18 cellular contexts compared by ENCODE assay signal in the genomic region with DNA sequence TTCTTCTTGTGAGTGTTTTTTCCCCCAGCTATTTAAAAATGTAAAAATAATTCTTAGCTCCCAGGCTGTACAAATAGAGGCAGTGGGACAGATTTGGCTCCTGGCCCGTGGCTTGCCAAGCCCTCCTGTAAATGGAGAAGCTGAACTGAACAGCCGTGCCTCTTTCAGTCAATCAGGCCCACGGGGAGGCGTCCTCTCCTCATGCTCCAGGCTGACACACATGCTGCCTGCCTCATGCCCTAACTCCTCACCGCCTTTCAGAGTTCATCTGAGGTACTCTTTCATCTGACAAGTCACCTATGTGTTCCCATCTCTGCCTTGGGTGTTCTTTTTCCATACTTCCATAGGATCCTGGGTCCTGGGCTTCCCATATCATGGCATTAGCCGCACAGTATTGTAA. TPM values are rescaled to one million over a fixed set of nuclear protein-coding genes. Genes with fewer than 3 reads are reported as not detected.
DNase-seq lines count a peak whose midpoint lies in the region; ATAC-seq, FAIRE-seq and TF ChIP-seq lines count a peak whose summit lies in the region.
"Had no signal": no experiment of that assay in that cellular context is flagged by ENCODE, and none has a peak within 500 bp of the region (broad histone marks: within the 10 kb centered on the region; RNA-seq: fewer than 3 reads in every experiment).

No MANE protein-coding gene starts in this region.

- peaks cover 89% of the 10 kb centered on the region for H3K36me3 Mint-ChIP-seq in stimulated activated naive CD8-positive, alpha-beta T cell treated with anti-CD3 and anti-CD28 coated beads, Interleukin-15, Interleukin-2, amounts not matched to agents 100 ng/mL and 50 ng/mL, for 24 hours (ENCODE audit: low read depth)
- peaks cover 67% of the 10 kb centered on the region for H3K36me3 Mint-ChIP-seq in T-cell

- no peak overlapping the region for H3K18ac ChIP-seq in neuronal stem cell (ENCODE audit: low read length)

- H3K9ac ChIP-seq in HepG2 (ENCODE audit: insufficient read depth, low read depth, low read length) (no peak overlapping the region), neuronal stem cell (ENCODE audit: low read depth, low read length, poor library complexity) (no peak overlapping the region)

- H3K4me3 Mint-ChIP-seq in stimulated activated naive CD8-positive, alpha-beta T cell treated with anti-CD3 and anti-CD28 coated beads, Interleukin-15, Interleukin-2, amounts not matched to agents 100 ng/mL and 50 ng/mL, for 24 hours = no peak overlapping the region
- no peak overlapping the region for H3K4me3 Mint-ChIP-seq in T-cell

- CTCF ChIA-PET in T-cell (lab: Charles Lee) (no interaction called here), HepG2 (lab: Yijun Ruan, JAX; ENCODE audit: low intra/inter-chr PET ratio, low total read pairs) (no interaction called here)

- no peaks in the 10 kb centered on the region for H3K79me2 ChIP-seq in HepG2 (ENCODE audit: insufficient read depth, low read length)

- peak; percentile 49 for TF ChIP-seq CTCF in HepG2 (CRISPR knock-in tag; IDR thresholded peaks at IDR 0.05)

- ATAC-seq in stimulated activated naive CD8-positive, alpha-beta T cell treated with anti-CD3 and anti-CD28 coated beads, Interleukin-15, Interleukin-2, amounts not matched to agents 100 U/mL and 50 U/mL, for 24 hours = no peak
- ATAC-seq in T-cell (replicated peaks in 1 of 4) (no peak), HepG2 (peak; percentile 72), HG03045 (IDR thresholded peaks at IDR 0.05; ENCODE audit: unreplicated experiment) (no peak)
- ATAC-seq: PC-3 had no signal

- H3K4me2 ChIP-seq in HepG2 (ENCODE audit: low read depth, low read length) = no peak overlapping the region
- no peak overlapping the region for H3K4me2 ChIP-seq in neuronal stem cell (ENCODE audit: insufficient read depth, low read length, poor library complexity, severe bottlenecking)

- no peak overlapping the region for H3K4me3 ChIP-seq in HepG2 (replicated peaks in 1 of 3; ENCODE audit: insufficient read depth in 1 of 3, low read depth in 2 of 3, low read length in 3 of 3)
- no peak overlapping the region for H3K4me3 ChIP-seq in neuronal stem cell (ENCODE audit: low read length in 2 of 2)
- H3K4me3 ChIP-seq: adrenal gland, coronary artery, prostate gland had no signal

- H3K27me3 Mint-ChIP-seq in stimulated activated naive CD8-positive, alpha-beta T cell treated with anti-CD3 and anti-CD28 coated beads, Interleukin-15, Interleukin-2, amounts not matched to agents 100 ng/mL and 50 ng/mL, for 24 hours = no peaks in the 10 kb centered on the region
- H3K27me3 Mint-ChIP-seq in T-cell = no peaks in the 10 kb centered on the region

- no peak overlapping the region for H2AFZ ChIP-seq in HepG2 (ENCODE audit: low read length)
- no peak overlapping the region for H2AFZ ChIP-seq in neuronal stem cell (ENCODE audit: low read length)

- H2BK5ac ChIP-seq in neuronal stem cell (ENCODE audit: low read length) = no peak overlapping the region

- DNase-seq in stimulated activated naive CD8-positive, alpha-beta T cell treated with anti-CD3 and anti-CD28 coated beads, Interleukin-15, Interleukin-2, amounts not matched to agents 100 U/mL and 50 U/mL, for 24 hours = no peak
- DNase-seq in T-cell (no peak), HepG2 (ENCODE audit: low spot score) (peak; percentile 13), neuronal stem cell (ENCODE audit: low spot score) (no peak), ACHN (no peak), DMS79 (lab: John Stamatoyannopoulos, UW) (no peak)
- DNase-seq: adrenal gland; BE2C; GOT3; Kasumi-1; PC-3; stimulated activated CD4-positive, alpha-beta T cell treated with anti-CD3 and anti-CD28 coated beads, Interleukin-2, amount 100 ng/mL, for 24 hours had no signal

- no peak overlapping the region for H2AK5ac ChIP-seq in neuronal stem cell (ENCODE audit: low read depth, low read length)

- H3K27me3 ChIP-seq in HepG2 (ENCODE audit: control insufficient read depth in 1 of 2, insufficient read depth in 2 of 2, low read length in 2 of 2) (peaks cover 0 to 21% of the 10 kb centered on the region in 2 experiments; a peak in 1 of 5 replicates), neuronal stem cell (ENCODE audit: control insufficient read depth in 3 of 3, insufficient read depth in 3 of 3, low read depth in 1 of 3, low read length in 3 of 3) (no peaks in the 10 kb centered on the region)
- H3K27me3 ChIP-seq: adrenal gland, BE2C had no signal

- WGBS in HepG2 (ENCODE audit: low lambda C conversion rate) = 3% methylated on average over 6 of the region's 6 CpGs
- WGBS in neuronal stem cell (ENCODE audit: extremely low coverage in 2 of 2, insufficient read length in 2 of 2, insufficient replicate concordance in 1 of 2), 2 donors = no CpG with 5 or more reads among the region's 6 CpGs

- no peak for TF ChIP-seq EP300 in HepG2 (IDR thresholded peaks at IDR 0.05; ENCODE audit: low read depth in 2 of 2, low read length in 2 of 2)
- no peak for TF ChIP-seq EP300 in HepG2 (CRISPR knock-in tag; IDR thresholded peaks at IDR 0.05; ENCODE audit: borderline replicate concordance)

- H4K20me1 ChIP-seq in HepG2 (ENCODE audit: insufficient read depth, low read length) = no peaks in the 10 kb centered on the region

- POLR2A ChIA-PET in T-cell (lab: Charles Lee) = no interaction called here
- POLR2A ChIA-PET in HepG2 (lab: Yijun Ruan, JAX) = no interaction called here

- no peak overlapping the region for H2BK15ac ChIP-seq in neuronal stem cell (ENCODE audit: low read length)

- no peaks in the 10 kb centered on the region for H3K9me3 Mint-ChIP-seq in stimulated activated naive CD8-positive, alpha-beta T cell treated with anti-CD3 and anti-CD28 coated beads, Interleukin-15, Interleukin-2, amounts not matched to agents 100 ng/mL and 50 ng/mL, for 24 hours
- no peaks in the 10 kb centered on the region for H3K9me3 Mint-ChIP-seq in T-cell

- no peak for FAIRE-seq in HepG2 (lab: Jason Lieb, UNC)

- no peak overlapping the region for H3K14ac ChIP-seq in neuronal stem cell (ENCODE audit: low read length)

- H3K23ac ChIP-seq in neuronal stem cell (ENCODE audit: low read depth, low read length, poor library complexity) = no peak overlapping the region

- no peaks in the 10 kb centered on the region for H3K36me3 ChIP-seq in HepG2 (replicated peaks in 1 of 2; ENCODE audit: control insufficient read depth in 1 of 2, insufficient read depth in 2 of 2, low read length in 2 of 2)
- no peaks in the 10 kb centered on the region for H3K36me3 ChIP-seq in neuronal stem cell (replicated peaks in 1 of 2; ENCODE audit: control insufficient read depth in 2 of 2, insufficient read depth in 2 of 2, low read length in 2 of 2)
- H3K36me3 ChIP-seq: BE2C, prostate gland had no signal

- H3K27ac Mint-ChIP-seq in stimulated activated naive CD8-positive, alpha-beta T cell treated with anti-CD3 and anti-CD28 coated beads, Interleukin-15, Interleukin-2, amounts not matched to agents 100 ng/mL and 50 ng/mL, for 24 hours = peak overlapping the region; percentile 78
- peak overlapping the region; percentile 86 to 91 for H3K27ac Mint-ChIP-seq in T-cell

- H4K8ac ChIP-seq in neuronal stem cell (ENCODE audit: low read depth, low read length) = no peak overlapping the region

- no peak overlapping the region for H4K91ac ChIP-seq in neuronal stem cell (ENCODE audit: low read depth, low read length, poor library complexity)

- H3K27ac ChIP-seq in HepG2 (ENCODE audit: extremely low read length, insufficient read depth, low read length) = no peak overlapping the region
- no peak overlapping the region for H3K27ac ChIP-seq in neuronal stem cell (replicated peaks; ENCODE audit: low read length)
- H3K27ac ChIP-seq: prostate gland had no signal

- no TSS peak for BruUV-seq in HepG2 (replicated peaks; lab: Mats Ljungman, UMichigan)

- no peak for TF ChIP-seq POLR2A in HepG2 (IDR thresholded peaks at IDR 0.05; ENCODE audit: insufficient read depth in 1 of 2, low read depth in 2 of 2, low read length in 2 of 2)

- intact Hi-C loops in HepG2 (cut with micrococcal nuclease; ENCODE audit: unreplicated experiment) = no loop called here

- no peak overlapping the region for H2BK120ac ChIP-seq in neuronal stem cell (ENCODE audit: low read depth, low read length)

- H3K4ac ChIP-seq in neuronal stem cell (ENCODE audit: low read length) = no peak overlapping the region

- in situ Hi-C loops in HepG2 (cut with HindIII; ENCODE audit: extremely low pct_ligation_motif_present, low pct_unique_long_range_greater_than_20kb) = no loop called here
- in situ Hi-C loops in ACHN (cut with HindIII; ENCODE audit: low pct_ligation_motif_present, low pct_unique_long_range_greater_than_20kb, low sequenced_read_pairs) = no loop called here

- peaks cover 34% of the 10 kb centered on the region for H3K4me1 Mint-ChIP-seq in stimulated activated naive CD8-positive, alpha-beta T cell treated with anti-CD3 and anti-CD28 coated beads, Interleukin-15, Interleukin-2, amounts not matched to agents 100 ng/mL and 50 ng/mL, for 24 hours (ENCODE audit: low read depth)
- H3K4me1 Mint-ChIP-seq in T-cell = peaks cover 38 to 52% (median 47%) of the 10 kb centered on the region in 3 donors

- no peak overlapping the region for H2BK12ac ChIP-seq in neuronal stem cell (ENCODE audit: low read length)

- no peaks in the 10 kb centered on the region for H3K79me1 ChIP-seq in neuronal stem cell (ENCODE audit: low read depth, low read length)

- H3K4me1 ChIP-seq in HepG2 (ENCODE audit: insufficient read depth, low read length) (no peaks in the 10 kb centered on the region), neuronal stem cell (ENCODE audit: control insufficient read depth in 2 of 2, insufficient read depth in 1 of 2, low read depth in 1 of 2, low read length in 2 of 2) (no peaks in the 10 kb centered on the region)
- H3K4me1 ChIP-seq: BE2C, prostate gland had no signal

- H3K9me3 ChIP-seq in HepG2 (ENCODE audit: low read length) = no peaks in the 10 kb centered on the region
- no peaks in the 10 kb centered on the region for H3K9me3 ChIP-seq in neuronal stem cell (replicated peaks in 1 of 2; ENCODE audit: control insufficient read depth in 2 of 2, insufficient read depth in 1 of 2, low read depth in 1 of 2, low read length in 2 of 2)
- H3K9me3 ChIP-seq: adrenal gland, BE2C, prostate gland had no signal

- no peak for TF ChIP-seq RAD21 in HepG2 (CRISPR knock-in tag; IDR thresholded peaks at IDR 0.05)

RNA-seq across cellular contexts. Expression of a gene that starts 58.9 kb away (rescaled TPM):
- not detected for total RNA-seq in T-cell
- not detected in 2 replicates for total RNA-seq in HepG2 (2016; rRNA removed; fragmentation: Illumina TruSeq; extraction: Trizol)
- total RNA-seq in HepG2 (2016; cell fraction: cytosol; rRNA removed; fragmentation: Illumina TruSeq; extraction: Trizol; ENCODE audit: low read depth) = not detected in 2 replicates
- not detected in 2 replicates for total RNA-seq in HepG2 (2016; cell fraction: insoluble cytoplasmic fraction; rRNA removed; fragmentation: Illumina TruSeq; extraction: Trizol)
- total RNA-seq in HepG2 (2016; cell fraction: membrane; rRNA removed; fragmentation: Illumina TruSeq; extraction: Trizol) = not detected in 2 replicates
- total RNA-seq in HepG2 (2016; cell fraction: nucleus; rRNA removed; fragmentation: Illumina TruSeq; extraction: Trizol) = not detected in 2 replicates
- polyA plus RNA-seq in HepG2 (2011; rRNA removed) = not detected in 2 replicates
- not detected in 2 replicates for polyA plus RNA-seq in HepG2 (2011; cell fraction: cytosol; rRNA removed)
- polyA plus RNA-seq in HepG2 (2011; cell fraction: nucleus; rRNA removed) = not detected in 2 replicates
- polyA plus RNA-seq in HepG2 (2012) = not detected in 2 replicates
- not detected in 2 replicates for polyA plus RNA-seq in HepG2 (2016; cell fraction: cytosol; fragmentation: Illumina TruSeq; extraction: Trizol; ENCODE audit: low read depth)
- polyA plus RNA-seq in HepG2 (2016; cell fraction: insoluble cytoplasmic fraction; fragmentation: Illumina TruSeq; extraction: Trizol; ENCODE audit: low read depth) = not detected in 2 replicates
- not detected in 2 replicates for polyA plus RNA-seq in HepG2 (2016; cell fraction: membrane; fragmentation: Illumina TruSeq; extraction: Trizol; ENCODE audit: low read depth)
- polyA plus RNA-seq in HepG2 (2016; cell fraction: nucleus; fragmentation: Illumina TruSeq; extraction: Trizol; ENCODE audit: insufficient read depth, low read depth) = not detected in 2 replicates
- not detected in 2 replicates for polyA minus RNA-seq in HepG2 (2011; rRNA and poly(A)+ RNA removed; ENCODE audit: low replicate concordance)
- polyA minus RNA-seq in HepG2 (2011; cell fraction: cytosol; rRNA and poly(A)+ RNA removed) = not detected in 2 replicates
- polyA minus RNA-seq in HepG2 (2011; cell fraction: nucleus; rRNA and poly(A)+ RNA removed) = not detected in 2 replicates
- not detected for polyA plus RNA-seq in neuronal stem cell (2013, experiment 1 of 2)
- polyA plus RNA-seq in neuronal stem cell (2013, experiment 2 of 2) = not detected
- total RNA-seq: adrenal gland, G401, mesenteric fat pad, PC-3, prostate gland had no signal
- polyA plus RNA-seq: adrenal gland had no signal
